Comparison of ENCODE assay signal across 21 cellular contexts in the genomic region with DNA sequence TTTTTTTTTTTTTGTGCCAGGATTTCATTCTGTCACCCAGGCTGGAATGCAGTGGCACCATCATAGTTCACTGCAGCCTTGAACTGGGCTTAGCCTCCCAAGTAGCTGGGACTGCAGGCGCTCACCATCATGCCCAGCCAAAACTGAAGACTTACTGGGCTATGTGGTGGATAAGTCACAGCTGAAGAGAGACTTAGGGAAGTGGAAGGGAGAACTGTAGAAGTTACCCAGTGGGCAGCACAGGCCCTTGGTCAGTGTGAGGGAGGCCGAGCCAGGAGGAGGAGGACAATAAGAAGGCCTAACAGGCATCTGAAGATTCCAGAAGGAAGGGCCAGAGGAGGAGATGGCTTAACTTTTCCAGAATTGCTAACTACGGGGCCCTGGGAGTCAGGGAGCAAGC. TPM values are rescaled to one million over a fixed set of nuclear protein-coding genes. Genes with fewer than 3 reads are reported as not detected.
DNase-seq lines count a peak whose midpoint lies in the region; ATAC-seq and TF ChIP-seq lines count a peak whose summit lies in the region.
"Had no signal": no experiment of that assay in that cellular context is flagged by ENCODE, and none has a peak within 500 bp of the region (broad histone marks: within the 10 kb centered on the region; RNA-seq: fewer than 3 reads in every experiment).

No MANE protein-coding gene starts in this region.

- intact Hi-C loops in left ventricle myocardium superior (cut with micrococcal nuclease): no loop called here

- H4K20me1 ChIP-seq in SK-N-SH (ENCODE audit: insufficient read depth): no peaks in the 10 kb centered on the region
- no peaks in the 10 kb centered on the region for H4K20me1 ChIP-seq in Karpas-422 (ENCODE audit: insufficient read depth, low read depth, low read length)
- H4K20me1 ChIP-seq in neural progenitor cell (ENCODE audit: low read depth): no peaks in the 10 kb centered on the region

- H2AFZ ChIP-seq in SK-N-SH (ENCODE audit: low read depth): no peak overlapping the region
- H2AFZ ChIP-seq in Karpas-422 (ENCODE audit: low read length): no peak overlapping the region
- no peak overlapping the region for H2AFZ ChIP-seq in neural progenitor cell (replicated peaks)

- H3K4me1 ChIP-seq in SK-N-SH (ENCODE audit: control insufficient read depth in 1 of 2, insufficient read depth in 2 of 2, low read depth in 1 of 2, low read length in 1 of 2) (peaks cover 0 to 8% of the 10 kb centered on the region in 2 experiments; a peak in 1 of 4 replicates), Karpas-422 (ENCODE audit: low read length) (no peaks in the 10 kb centered on the region), neural progenitor cell (no peaks in the 10 kb centered on the region)
- H3K4me1 ChIP-seq: A549, BLaER1 had no signal

- H3K9me3 ChIP-seq in SK-N-SH (no peaks in the 10 kb centered on the region), Karpas-422 (ENCODE audit: low read length) (no peaks in the 10 kb centered on the region), neural progenitor cell (ENCODE audit: low read depth) (no peaks in the 10 kb centered on the region)
- H3K9me3 ChIP-seq: A549, BLaER1 had no signal

- no peak for TF ChIP-seq RAD21 in SK-N-SH (IDR thresholded peaks at IDR 0.05; ENCODE audit: low read length)

- DNase-seq in SK-N-SH (no peak), Karpas-422 (peak; percentile 23), endothelial cell (ENCODE audit: low spot score) (no peak), neural progenitor cell (ENCODE audit: low spot score) (no peak), left ventricle myocardium superior (no peak), OCI-M1 (lab: John Stamatoyannopoulos, UW) (no peak), RPMI8226 (no peak)
- DNase-seq: CD4-positive, alpha-beta memory T cell; DND-41; EL; GOT3; H7; HFFc6 had no signal

- 93% methylated on average over 3 of the region's 3 CpGs for WGBS in SK-N-SH (ENCODE audit: low lambda C conversion rate)

- H3K4me3 Mint-ChIP-seq in endothelial cell (ENCODE audit: unreplicated experiment): peak overlapping the region; percentile 85
- H3K4me3 Mint-ChIP-seq in neural progenitor cell: peak overlapping the region; percentile 9
- H3K4me3 Mint-ChIP-seq: CD14-positive monocyte; CD4-positive, alpha-beta memory T cell; HFFc6 had no signal

- H3K4me2 ChIP-seq in SK-N-SH (no peak overlapping the region), Karpas-422 (ENCODE audit: low read depth, low read length, poor library complexity, severe bottlenecking) (no peak overlapping the region), neural progenitor cell (no peak overlapping the region)
- H3K4me2 ChIP-seq: A549, BLaER1 had no signal

- H3K27ac Mint-ChIP-seq in endothelial cell (ENCODE audit: unreplicated experiment) (no peak overlapping the region), neural progenitor cell (no peak overlapping the region)
- H3K27ac Mint-ChIP-seq: HFFc6 had no signal

- H3K27ac ChIP-seq in SK-N-SH (ENCODE audit: low read depth in 2 of 2, low read length in 1 of 2) (no peak overlapping the region), Karpas-422 (ENCODE audit: low read length) (no peak overlapping the region), neural progenitor cell (no peak overlapping the region)
- H3K27ac ChIP-seq: 22Rv1, A549, BLaER1, HL-60 had no signal

- H3K9me3 Mint-ChIP-seq in endothelial cell (ENCODE audit: unreplicated experiment): no peaks in the 10 kb centered on the region
- no peaks in the 10 kb centered on the region for H3K9me3 Mint-ChIP-seq in neural progenitor cell
- H3K9me3 Mint-ChIP-seq: HFFc6 had no signal

- no peaks in the 10 kb centered on the region for H3K4me1 Mint-ChIP-seq in endothelial cell (ENCODE audit: unreplicated experiment)
- H3K4me1 Mint-ChIP-seq in neural progenitor cell: no peaks in the 10 kb centered on the region
- H3K4me1 Mint-ChIP-seq: CD14-positive monocyte had no signal

- POLR2A ChIA-PET in SK-N-SH (lab: Yijun Ruan, JAX): no interaction called here

- H3K79me2 ChIP-seq in SK-N-SH (ENCODE audit: insufficient read depth) (no peaks in the 10 kb centered on the region; the same call in 1 of the 2 replicates), Karpas-422 (ENCODE audit: low read length) (no peaks in the 10 kb centered on the region), neural progenitor cell (ENCODE audit: low read depth) (no peaks in the 10 kb centered on the region)

- peaks cover 6% of the 10 kb centered on the region for H3K27me3 Mint-ChIP-seq in endothelial cell (ENCODE audit: unreplicated experiment)
- H3K27me3 Mint-ChIP-seq in neural progenitor cell (ENCODE audit: insufficient read depth, low read depth): peaks cover 5% of the 10 kb centered on the region
- H3K27me3 Mint-ChIP-seq: CD4-positive, alpha-beta memory T cell had no signal

- no peak for TF ChIP-seq EP300 in SK-N-SH (IDR thresholded peaks at IDR 0.05; ENCODE audit: borderline replicate concordance in 1 of 2, low read depth in 1 of 2, low read length in 1 of 2)

- no peaks in the 10 kb centered on the region for H3K9me2 ChIP-seq in SK-N-SH
- no peaks in the 10 kb centered on the region for H3K9me2 ChIP-seq in Karpas-422 (replicated peaks; ENCODE audit: insufficient read depth, low read length)

- ATAC-seq in SK-N-SH treated with all-trans-retinoic acid at 6 μM for 48 hours: no peak
- no peak for ATAC-seq in left ventricle myocardium superior
- ATAC-seq: A549, GM12878, HCT116 had no signal

- H3K27me3 ChIP-seq in SK-N-SH (ENCODE audit: insufficient read depth) (no peaks in the 10 kb centered on the region), Karpas-422 (ENCODE audit: low read length) (no peaks in the 10 kb centered on the region), neural progenitor cell (no peaks in the 10 kb centered on the region)
- H3K27me3 ChIP-seq: BLaER1 had no signal

- H3K36me3 ChIP-seq in SK-N-SH (replicated peaks in 1 of 2; ENCODE audit: control insufficient read depth in 1 of 2, insufficient read depth in 2 of 2, low read length in 1 of 2) (peaks cover 34 to 37% of the 10 kb centered on the region in 2 experiments), Karpas-422 (ENCODE audit: insufficient read depth, low read length) (peaks cover 24% of the 10 kb centered on the region), neural progenitor cell (no peaks in the 10 kb centered on the region)

- H3K36me3 Mint-ChIP-seq in endothelial cell (ENCODE audit: low read depth, unreplicated experiment) (peaks cover 35% of the 10 kb centered on the region), neural progenitor cell (peaks cover 26% of the 10 kb centered on the region)

- TF ChIP-seq CTCF in SK-N-SH (IDR thresholded peaks at IDR 0.05): no peak
- no peak for TF ChIP-seq CTCF in endothelial cell (IDR thresholded peaks at IDR 0.05; ENCODE audit: unreplicated experiment)
- TF ChIP-seq CTCF in neural progenitor cell (IDR thresholded peaks at IDR 0.05): no peak

- no peak overlapping the region for H3K4me3 ChIP-seq in SK-N-SH (ENCODE audit: low read depth in 2 of 2, low read length in 1 of 2)
- no peak overlapping the region for H3K4me3 ChIP-seq in Karpas-422 (ENCODE audit: low read length)
- H3K4me3 ChIP-seq in neural progenitor cell: no peak overlapping the region
- H3K4me3 ChIP-seq: A549, BLaER1, GM12878 had no signal

- peaks cover 22% of the 10 kb centered on the region for H3F3A ChIP-seq in SK-N-SH (replicated peaks; ENCODE audit: insufficient read depth)
- H3F3A ChIP-seq in neural progenitor cell (ENCODE audit: low read depth): peaks cover 4% of the 10 kb centered on the region

- H3K9ac ChIP-seq in SK-N-SH: no peak overlapping the region
- no peak overlapping the region for H3K9ac ChIP-seq in Karpas-422 (ENCODE audit: low read length)
- no peak overlapping the region for H3K9ac ChIP-seq in neural progenitor cell
- H3K9ac ChIP-seq: BLaER1 had no signal

- CTCF ChIA-PET in SK-N-SH (lab: Yijun Ruan, JAX): interaction anchor here (1.1 kb wide), 1 partner anchor 161 kb away, joined by 3 read pairs; no protein-coding TSS in a partner anchor

TF ChIP-seq in SK-N-SH, 30 proteins besides CTCF, POLR2A, EP300 and RAD21 (continues in another document):
- no peak for TF ChIP-seq FOXM1 (IDR thresholded peaks at IDR 0.05; ENCODE audit: low read depth)

RNA-seq across cellular contexts. Expression of a gene that starts 4.0 kb away (rescaled TPM):
- polyA plus RNA-seq in SK-N-SH (2012; rRNA removed): 0.41 and 0.59 TPM in 2 replicates
- polyA plus RNA-seq in SK-N-SH (2012; cell fraction: cytosol; rRNA removed): 0.32 and 0.38 TPM in 2 replicates
- polyA plus RNA-seq in SK-N-SH (2012; cell fraction: nucleus; rRNA removed): 0.74 and 0.88 TPM in 2 replicates
- total RNA-seq in Karpas-422 (2014; rRNA removed; shearing (Covaris generic); ENCODE audit: low replicate concordance): 0.76 and 1.0 TPM in 2 replicates
- total RNA-seq in endothelial cell (ENCODE audit: unreplicated experiment) (4.6 TPM), neural progenitor cell (ENCODE audit: low replicate concordance) (0.92 and 2.7 TPM in 2 replicates), left ventricle myocardium superior (1.2 TPM)

RNA-seq across cellular contexts. Expression of a gene that starts 7.2 kb away (rescaled TPM):
- 37.2 and 46.0 TPM in 2 replicates for polyA plus RNA-seq in SK-N-SH (2012; rRNA removed)
- 21.9 and 32.6 TPM in 2 replicates for polyA plus RNA-seq in SK-N-SH (2012; cell fraction: cytosol; rRNA removed)
- 34.3 and 47.4 TPM in 2 replicates for polyA plus RNA-seq in SK-N-SH (2012; cell fraction: nucleus; rRNA removed)
- 94.7 and 95.7 TPM in 2 replicates for total RNA-seq in Karpas-422 (2014; rRNA removed; shearing (Covaris generic); ENCODE audit: low replicate concordance)
- total RNA-seq in endothelial cell (ENCODE audit: unreplicated experiment) (66.8 TPM), neural progenitor cell (ENCODE audit: low replicate concordance) (19.7 and 94.7 TPM in 2 replicates), left ventricle myocardium superior (139 TPM)

RNA-seq across cellular contexts. Expression of a gene that starts 13.2 kb away (rescaled TPM):
- polyA plus RNA-seq in SK-N-SH (2012; rRNA removed): 80.1 and 104 TPM in 2 replicates
- 86.3 and 98.8 TPM in 2 replicates for polyA plus RNA-seq in SK-N-SH (2012; cell fraction: cytosol; rRNA removed)
- polyA plus RNA-seq in SK-N-SH (2012; cell fraction: nucleus; rRNA removed): 107 and 113 TPM in 2 replicates
- 18.2 and 35.4 TPM in 2 replicates for total RNA-seq in Karpas-422 (2014; rRNA removed; shearing (Covaris generic); ENCODE audit: low replicate concordance)
- total RNA-seq in endothelial cell (ENCODE audit: unreplicated experiment) (95.5 TPM), neural progenitor cell (ENCODE audit: low replicate concordance) (36.9 and 46.9 TPM in 2 replicates), left ventricle myocardium superior (30.9 TPM)

RNA-seq across cellular contexts. Expression of a gene that starts 18.4 kb away (rescaled TPM):
- polyA plus RNA-seq in SK-N-SH (2012; rRNA removed): 89.7 and 136 TPM in 2 replicates
- 51.3 and 80.7 TPM in 2 replicates for polyA plus RNA-seq in SK-N-SH (2012; cell fraction: cytosol; rRNA removed)
- 60.4 and 103 TPM in 2 replicates for polyA plus RNA-seq in SK-N-SH (2012; cell fraction: nucleus; rRNA removed)
- total RNA-seq in Karpas-422 (2014; rRNA removed; shearing (Covaris generic); ENCODE audit: low replicate concordance): 52.1 and 128 TPM in 2 replicates
- total RNA-seq in endothelial cell (ENCODE audit: unreplicated experiment): 105 TPM
- total RNA-seq in neural progenitor cell (ENCODE audit: low replicate concordance): 28.0 and 73.6 TPM in 2 replicates
- total RNA-seq in left ventricle myocardium superior: 66.0 TPM

RNA-seq across cellular contexts. Expression of a gene that starts 44.9 kb away (rescaled TPM):
- 57.1 and 96.8 TPM in 2 replicates for polyA plus RNA-seq in SK-N-SH (2012; rRNA removed)
- 50.4 and 82.3 TPM in 2 replicates for polyA plus RNA-seq in SK-N-SH (2012; cell fraction: cytosol; rRNA removed)
- 78.4 and 95.7 TPM in 2 replicates for polyA plus RNA-seq in SK-N-SH (2012; cell fraction: nucleus; rRNA removed)
- total RNA-seq in Karpas-422 (2014; rRNA removed; shearing (Covaris generic); ENCODE audit: low replicate concordance): 94.5 and 217 TPM in 2 replicates
- total RNA-seq in endothelial cell (ENCODE audit: unreplicated experiment) (290 TPM), neural progenitor cell (ENCODE audit: low replicate concordance) (136 and 283 TPM in 2 replicates), left ventricle myocardium superior (103 TPM)
